In the genomic region with DNA sequence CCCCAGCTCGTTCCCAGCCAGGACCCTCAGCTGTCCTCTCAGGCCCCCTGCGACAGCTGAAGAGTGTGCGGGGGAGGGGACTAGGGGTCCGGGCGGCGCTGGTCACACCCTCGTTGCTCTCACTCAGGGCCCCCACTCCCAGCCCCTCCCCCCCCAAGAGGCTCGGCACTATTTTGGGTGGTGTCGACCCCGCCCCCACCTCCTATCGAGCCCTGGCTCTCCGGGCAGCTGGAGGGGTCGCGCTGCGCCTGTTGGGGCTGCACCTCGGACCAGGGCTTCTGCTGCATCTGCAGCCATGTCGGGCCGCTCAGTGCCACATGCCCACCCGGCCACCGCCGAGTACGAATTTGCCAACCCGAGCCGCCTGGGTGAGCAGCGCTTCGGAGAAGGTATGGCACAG, we compare ENCODE assay signal across 13 cellular contexts. TPM values are rescaled to one million over a fixed set of nuclear protein-coding genes. Genes with fewer than 3 reads are reported as not detected.
A peak's percentile ranks its signal among the peaks of the same experiment; 100 is the strongest.
DNase-seq lines count a peak whose midpoint lies in the region; ATAC-seq, FAIRE-seq and TF ChIP-seq lines count a peak whose summit lies in the region.
"Had no signal": no experiment of that assay in that cellular context is flagged by ENCODE, and none has a peak within 500 bp of the region (broad histone marks: within the 10 kb centered on the region; RNA-seq: fewer than 3 reads in every experiment).

A gene with protein sequence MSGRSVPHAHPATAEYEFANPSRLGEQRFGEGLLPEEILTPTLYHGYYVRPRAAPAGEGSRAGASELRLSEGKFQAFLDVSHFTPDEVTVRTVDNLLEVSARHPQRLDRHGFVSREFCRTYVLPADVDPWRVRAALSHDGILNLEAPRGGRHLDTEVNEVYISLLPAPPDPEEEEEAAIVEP (plus strand): TSS at position 200 of the 400 bp plus-strand sequence. CDS start 96 bp downstream, at position 296.

- TF ChIP-seq CTCF in AG04450 (IDR thresholded peaks at IDR 0.05; ENCODE audit: low read depth, low read length) (no peak), bronchial epithelial cell (IDR thresholded peaks at IDR 0.05; ENCODE audit: insufficient read depth, low read length, severe bottlenecking) (no peak)

- no peak within 1 kb of the TSS for H3K27ac Mint-ChIP-seq in activated CD8-positive, alpha-beta T cell treated with anti-CD3 and anti-CD28 coated beads, Interleukin-2, amount 10 ng/mL, durations not matched to agents 7 days and 5 days
- H3K27ac Mint-ChIP-seq: activated naive CD4-positive, alpha-beta T cell treated with anti-CD3 and anti-CD28 coated beads, Interleukin-2, amount 50 U/mL, for 72 hours had no signal

- H3K4me3 Mint-ChIP-seq in activated CD8-positive, alpha-beta T cell treated with anti-CD3 and anti-CD28 coated beads, Interleukin-2, amount 10 ng/mL, durations not matched to agents 7 days and 5 days: no peak within 1 kb of the TSS

- ATAC-seq in left ventricle myocardium superior (peak; percentile 29), HG03097 (IDR thresholded peaks at IDR 0.05; ENCODE audit: low FRiP score, unreplicated experiment) (no peak), HG03439 (IDR thresholded peaks at IDR 0.05; ENCODE audit: unreplicated experiment) (no peak)
- no peak for ATAC-seq in activated CD8-positive, alpha-beta T cell treated with anti-CD3 and anti-CD28 coated beads, Interleukin-2, amount 10 ng/mL, durations not matched to agents 7 days and 5 days
- ATAC-seq: activated naive CD4-positive, alpha-beta T cell treated with anti-CD3 and anti-CD28 coated beads, Interleukin-2, amount 50 U/mL, for 72 hours; GM12878 had no signal

- H3K9me3 Mint-ChIP-seq in activated CD8-positive, alpha-beta T cell treated with anti-CD3 and anti-CD28 coated beads, Interleukin-2, amount 10 ng/mL, durations not matched to agents 7 days and 5 days (ENCODE audit: insufficient read depth): no peaks in the 10 kb centered on the region
- H3K9me3 Mint-ChIP-seq: activated naive CD4-positive, alpha-beta T cell treated with anti-CD3 and anti-CD28 coated beads, Interleukin-2, amount 50 U/mL, for 72 hours had no signal

- DNase-seq in AG04450 (ENCODE audit: low read depth, low spot score): no peak
- no peak for DNase-seq in bronchial epithelial cell (ENCODE audit: low read depth)
- peak; percentile 75 for DNase-seq in left ventricle myocardium superior
- no peak for DNase-seq in posterior vena cava (ENCODE audit: low spot score)
- DNase-seq in activated CD8-positive, alpha-beta T cell treated with anti-CD3 and anti-CD28 coated beads, Interleukin-2, amount 10 ng/mL, durations not matched to agents 7 days and 5 days: no peak
- no peak for DNase-seq in inferior parietal cortex (ENCODE audit: extremely low spot score)
- DNase-seq: NCI-H226; stimulated activated CD4-positive, alpha-beta T cell treated with anti-CD3 and anti-CD28 coated beads, Interleukin-2, amount 100 ng/mL, for 48 hours had no signal

- intact Hi-C loops in left ventricle myocardium superior (cut with micrococcal nuclease) (no loop called here), posterior vena cava (cut with DNase I) (loop anchor here in 1 of 2 donors (5.0 kb wide), 1 partner anchor 35 kb away; a partner anchor contains a TSS)

- H3K4me3 ChIP-seq in AG04450 (ENCODE audit: low read depth, low read length): no peak within 1 kb of the TSS
- peak within 1 kb of the TSS; percentile 5 for H3K4me3 ChIP-seq in bronchial epithelial cell (ENCODE audit: low read depth, low read length)
- H3K4me3 ChIP-seq: GM12878 had no signal

- H3K27me3 ChIP-seq in AG04450 (ENCODE audit: control insufficient read depth, insufficient read depth, low read length): peaks cover 3% of the 10 kb centered on the region
- no peaks in the 10 kb centered on the region for H3K27me3 ChIP-seq in bronchial epithelial cell (ENCODE audit: control insufficient read depth, insufficient read depth, low read length)

- peaks cover 50% of the 10 kb centered on the region for H3K27me3 Mint-ChIP-seq in activated CD8-positive, alpha-beta T cell treated with anti-CD3 and anti-CD28 coated beads, Interleukin-2, amount 10 ng/mL, durations not matched to agents 7 days and 5 days (ENCODE audit: low read depth)

- peak within 1 kb of the TSS; percentile 58 for H3K27ac ChIP-seq in AG04450 (ENCODE audit: low read depth, low read length)
- H3K27ac ChIP-seq: HL-60 had no signal

- CTCF ChIA-PET in AG04450 (lab: Charles Lee): no interaction called here
- CTCF ChIA-PET in activated CD8-positive, alpha-beta T cell treated with anti-CD3 and anti-CD28 coated beads, Interleukin-2, amount 10 ng/mL, durations not matched to agents 7 days and 5 days (lab: Charles Lee): no interaction called here

- H3K4me1 Mint-ChIP-seq in activated CD8-positive, alpha-beta T cell treated with anti-CD3 and anti-CD28 coated beads, Interleukin-2, amount 10 ng/mL, durations not matched to agents 7 days and 5 days (ENCODE audit: low read depth): no peaks in the 10 kb centered on the region

- no peaks in the 10 kb centered on the region for H3K36me3 ChIP-seq in bronchial epithelial cell (ENCODE audit: control insufficient read depth, insufficient read depth, low read length)

- H3K36me3 Mint-ChIP-seq in activated CD8-positive, alpha-beta T cell treated with anti-CD3 and anti-CD28 coated beads, Interleukin-2, amount 10 ng/mL, durations not matched to agents 7 days and 5 days (ENCODE audit: low read depth): no peaks in the 10 kb centered on the region
- H3K36me3 Mint-ChIP-seq: activated naive CD4-positive, alpha-beta T cell treated with anti-CD3 and anti-CD28 coated beads, Interleukin-2, amount 50 U/mL, for 72 hours had no signal

- no peaks in the 10 kb centered on the region; the same call in 1 of the 2 replicates for H3K9me3 ChIP-seq in AG04450 (ENCODE audit: control insufficient read depth, insufficient read depth, low read length)

- FAIRE-seq in bronchial epithelial cell (lab: Jason Lieb, UNC): no peak
- FAIRE-seq: GM12878 had no signal

- POLR2A ChIA-PET in AG04450 (lab: Yijun Ruan, JAX): interaction anchor here (1.2 kb wide), 1 partner anchor 14 kb away, joined by 5 read pairs; no protein-coding TSS in a partner anchor
- POLR2A ChIA-PET in activated CD8-positive, alpha-beta T cell treated with anti-CD3 and anti-CD28 coated beads, Interleukin-2, amount 10 ng/mL, durations not matched to agents 7 days and 5 days (lab: Charles Lee): no interaction called here

RNA-seq across cellular contexts. Expression of the gene that starts here (rescaled TPM):
- 0.41 and 0.79 TPM in 2 replicates for polyA plus RNA-seq in AG04450 (2011; rRNA removed)
- polyA minus RNA-seq in AG04450 (2011; rRNA and poly(A)+ RNA removed): not detected in 2 replicates
- total RNA-seq in bronchial epithelial cell (not detected in 2 replicates), left ventricle myocardium superior (37.0 TPM), posterior vena cava (10 to 100 TPM; 11.6 to 16.5 TPM)
- not detected for total RNA-seq in activated CD8-positive, alpha-beta T cell treated with anti-CD3 and anti-CD28 coated beads, Interleukin-2, amount 10 ng/mL, durations not matched to agents 7 days and 5 days
- total RNA-seq: activated naive CD4-positive, alpha-beta T cell treated with anti-CD3 and anti-CD28 coated beads, Interleukin-2, amount 50 U/mL, for 72 hours; GM12878 had no signal
- polyA plus RNA-seq: GM12878 had no signal

Comparison
In these comparisons a context has a peak if more than half of its experiments do, and no peak if none do; other contexts are left out.
1. RNA of the gene that starts here (total RNA-seq): 37.0 TPM in left ventricle myocardium superior (single experiment) and 11.6 to 16.5 TPM in posterior vena cava; not detected in bronchial epithelial cell and not detected in activated CD8-positive, alpha-beta T cell treated with anti-CD3 and anti-CD28 coated beads, Interleukin-2, amount 10 ng/mL, durations not matched to agents 7 days and 5 days; every median in the first group is over 10 times any median in the second.